14 cellular contexts compared by ENCODE assay signal in the genomic region with DNA sequence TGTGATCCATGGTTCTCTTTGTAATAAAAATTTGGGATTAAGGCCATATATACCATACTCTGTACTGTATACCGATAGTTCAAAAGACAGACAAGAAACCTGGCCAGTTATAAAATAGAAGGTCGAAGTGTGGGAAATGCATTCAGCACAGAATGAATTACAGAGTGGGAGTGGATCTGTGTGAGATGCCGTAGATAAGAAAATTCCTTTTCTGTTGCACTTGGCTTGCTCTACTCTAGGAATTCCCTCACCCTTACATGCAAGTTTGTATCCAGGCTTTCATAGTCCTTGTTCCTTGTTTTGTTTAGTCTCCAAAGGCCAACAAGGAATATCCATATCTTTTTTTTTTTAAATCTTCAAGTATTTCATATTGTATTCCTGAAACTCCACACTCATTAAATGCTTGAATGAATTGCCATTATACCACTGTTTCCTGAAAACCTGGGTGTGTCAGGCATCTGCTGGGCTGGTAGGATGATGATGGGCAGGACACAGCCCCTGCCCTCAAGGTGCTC. TPM values are rescaled to one million over a fixed set of nuclear protein-coding genes. Genes with fewer than 3 reads are reported as not detected.
DNase-seq lines count a peak whose midpoint lies in the region; ATAC-seq and TF ChIP-seq lines count a peak whose summit lies in the region.
"Had no signal": no experiment of that assay in that cellular context is flagged by ENCODE, and none has a peak within 500 bp of the region (broad histone marks: within the 10 kb centered on the region; RNA-seq: fewer than 3 reads in every experiment).

No MANE protein-coding gene starts in this region.

- H4K20me1 ChIP-seq in smooth muscle cell (ENCODE audit: low read depth) = peaks cover 97% of the 10 kb centered on the region

- no peaks in the 10 kb centered on the region for H3K27me3 Mint-ChIP-seq in MCF 10A (ENCODE audit: insufficient read depth, unreplicated experiment)
- peaks cover 42% of the 10 kb centered on the region for H3K27me3 Mint-ChIP-seq in activated CD8-positive, alpha-beta T cell treated with anti-CD3 and anti-CD28 coated beads, Interleukin-2, amount 10 ng/mL, durations not matched to agents 7 days and 5 days (ENCODE audit: low read depth)

- H3K4me1 ChIP-seq in breast epithelium (peaks cover 12 to 26% of the 10 kb centered on the region in 2 donors), mesenchymal stem cell (ENCODE audit: control insufficient read depth, insufficient read depth, low read depth, low read length) (peaks cover 27% of the 10 kb centered on the region), smooth muscle cell (ENCODE audit: low read depth) (peaks cover 70% of the 10 kb centered on the region)

- H3K27ac ChIP-seq in breast epithelium = peak overlapping the region; percentile 3 to 40
- peak overlapping the region; percentile 84 for H3K27ac ChIP-seq in brain microvascular endothelial cell
- H3K27ac ChIP-seq in mesenchymal stem cell (ENCODE audit: low read length, poor library complexity, severe bottlenecking) = no peak overlapping the region
- H3K27ac ChIP-seq in smooth muscle cell (ENCODE audit: low read depth) = peak overlapping the region; percentile 94
- no peak overlapping the region for H3K27ac ChIP-seq in dorsolateral prefrontal cortex
- H3K27ac ChIP-seq: vagina had no signal

- peaks cover 57% of the 10 kb centered on the region for H3K4me1 Mint-ChIP-seq in MCF 10A (ENCODE audit: insufficient read depth, unreplicated experiment)
- peaks cover 6% of the 10 kb centered on the region for H3K4me1 Mint-ChIP-seq in activated CD8-positive, alpha-beta T cell treated with anti-CD3 and anti-CD28 coated beads, Interleukin-2, amount 10 ng/mL, durations not matched to agents 7 days and 5 days (ENCODE audit: low read depth)
- H3K4me1 Mint-ChIP-seq: stimulated activated naive B cell treated with anti-CD40 and anti-IgM and Interleukin-4, amounts not matched to agents 10 μg/mL and 1 μg/mL and 100 μg/mL, for 72 hours had no signal

- intact Hi-C loops in breast epithelium (cut with DNase I; ENCODE audit: low total_unique reads) = no loop called here
- intact Hi-C loops in MCF 10A (cut with micrococcal nuclease) = no loop called here
- intact Hi-C loops in dorsolateral prefrontal cortex (cut with DNase I) = no loop called here

- H3K9me3 Mint-ChIP-seq in MCF 10A (ENCODE audit: unreplicated experiment) = no peaks in the 10 kb centered on the region
- no peaks in the 10 kb centered on the region for H3K9me3 Mint-ChIP-seq in activated CD8-positive, alpha-beta T cell treated with anti-CD3 and anti-CD28 coated beads, Interleukin-2, amount 10 ng/mL, durations not matched to agents 7 days and 5 days (ENCODE audit: insufficient read depth)
- H3K9me3 Mint-ChIP-seq: activated CD8-positive, alpha-beta T cell treated with anti-CD3 and anti-CD28 coated beads for 36 hours had no signal

- H4K91ac ChIP-seq in mesenchymal stem cell (ENCODE audit: low read length) = peak overlapping the region; percentile 72

- H3K9ac ChIP-seq in mesenchymal stem cell (ENCODE audit: low read length) = no peak overlapping the region
- no peak overlapping the region for H3K9ac ChIP-seq in smooth muscle cell (ENCODE audit: low read depth)

- H3K4me2 ChIP-seq in mesenchymal stem cell (ENCODE audit: low read length, poor library complexity, severe bottlenecking) (no peak overlapping the region), smooth muscle cell (peak overlapping the region; percentile 41)

- in situ Hi-C loops in brain microvascular endothelial cell (cut with HindIII; ENCODE audit: low pct_ligation_motif_present, low sequenced_read_pairs) = no loop called here

- peak overlapping the region in 1 of 2 experiments; percentile 77 for H3K18ac ChIP-seq in mesenchymal stem cell (ENCODE audit: low read depth in 1 of 2, low read length in 2 of 2)

- H2BK15ac ChIP-seq in mesenchymal stem cell (ENCODE audit: low read depth, poor library complexity, severe bottlenecking) = no peak overlapping the region

- H3K36me3 Mint-ChIP-seq in MCF 10A (ENCODE audit: insufficient read depth, unreplicated experiment) = peaks cover 10% of the 10 kb centered on the region
- no peaks in the 10 kb centered on the region for H3K36me3 Mint-ChIP-seq in activated CD8-positive, alpha-beta T cell treated with anti-CD3 and anti-CD28 coated beads, Interleukin-2, amount 10 ng/mL, durations not matched to agents 7 days and 5 days (ENCODE audit: low read depth)
- H3K36me3 Mint-ChIP-seq: stimulated activated naive B cell treated with anti-CD40 and anti-IgM and Interleukin-4, amounts not matched to agents 10 μg/mL and 1 μg/mL and 100 μg/mL, for 72 hours had no signal

- no peak overlapping the region for H3K23ac ChIP-seq in mesenchymal stem cell (ENCODE audit: low read length in 2 of 2)

- H2AFZ ChIP-seq in mesenchymal stem cell (ENCODE audit: low read depth, low read length) (no peak overlapping the region), smooth muscle cell (ENCODE audit: low read depth) (no peak overlapping the region)

- BruUV-seq in MCF 10A (replicated peaks; lab: Mats Ljungman, UMichigan) = no TSS peak

- no peak for TF ChIP-seq POLR2A in breast epithelium (IDR thresholded peaks at IDR 0.05)

- POLR2A ChIA-PET in MCF 10A (lab: Yijun Ruan, JAX) = interaction anchor here (1.1 to 4.7 kb wide), 2 partner anchors 9 to 48 kb away, joined by 4 to 46 read pairs; no protein-coding TSS in a partner anchor
- POLR2A ChIA-PET in activated CD8-positive, alpha-beta T cell treated with anti-CD3 and anti-CD28 coated beads, Interleukin-2, amount 10 ng/mL, durations not matched to agents 7 days and 5 days (lab: Charles Lee) = no interaction called here

- peaks cover 53% of the 10 kb centered on the region for H3F3A ChIP-seq in smooth muscle cell (ENCODE audit: low read depth)

- peaks cover 9% of the 10 kb centered on the region for H3K79me1 ChIP-seq in mesenchymal stem cell (replicated peaks; ENCODE audit: low read length, poor library complexity, severe bottlenecking)

- no peak overlapping the region for H2AK5ac ChIP-seq in mesenchymal stem cell (ENCODE audit: low read length, severe bottlenecking)

- ATAC-seq in activated CD8-positive, alpha-beta T cell treated with anti-CD3 and anti-CD28 coated beads, Interleukin-2, amount 10 ng/mL, durations not matched to agents 7 days and 5 days = no peak
- ATAC-seq: activated CD8-positive, alpha-beta T cell treated with anti-CD3 and anti-CD28 coated beads for 36 hours; stimulated activated naive B cell treated with anti-CD40 and anti-IgM and Interleukin-4, amounts not matched to agents 10 μg/mL and 1 μg/mL and 100 μg/mL, for 72 hours had no signal

- no peak overlapping the region for H2BK120ac ChIP-seq in mesenchymal stem cell (ENCODE audit: low read depth, low read length)

- CTCF ChIA-PET in MCF 10A (lab: Yijun Ruan, JAX) = interaction anchor here (0.6 kb wide), 1 partner anchor 14 kb away, joined by 3 read pairs; no protein-coding TSS in a partner anchor
- CTCF ChIA-PET in activated CD8-positive, alpha-beta T cell treated with anti-CD3 and anti-CD28 coated beads, Interleukin-2, amount 10 ng/mL, durations not matched to agents 7 days and 5 days (lab: Charles Lee) = no interaction called here

- H3K4me3 ChIP-seq in breast epithelium = no peak overlapping the region
- no peak overlapping the region for H3K4me3 ChIP-seq in brain microvascular endothelial cell (ENCODE audit: low read depth, low read length)
- H3K4me3 ChIP-seq in mesenchymal stem cell (ENCODE audit: insufficient read depth in 1 of 2, low read depth in 1 of 2, low read length in 2 of 2) = no peak overlapping the region
- no peak overlapping the region for H3K4me3 ChIP-seq in smooth muscle cell
- no peak overlapping the region for H3K4me3 ChIP-seq in dorsolateral prefrontal cortex
- H3K4me3 ChIP-seq: vagina had no signal

- H3K79me2 ChIP-seq in smooth muscle cell (ENCODE audit: low read depth) = peaks cover 92% of the 10 kb centered on the region

- H3K36me3 ChIP-seq in breast epithelium (no peaks in the 10 kb centered on the region), brain microvascular endothelial cell (replicated peaks) (no peaks in the 10 kb centered on the region), mesenchymal stem cell (ENCODE audit: control insufficient read depth in 1 of 2, insufficient read depth in 2 of 2, low read depth in 1 of 2, low read length in 2 of 2) (no peaks in the 10 kb centered on the region), smooth muscle cell (ENCODE audit: low read depth) (no peaks in the 10 kb centered on the region)
- H3K36me3 ChIP-seq: vagina had no signal

- DNase-seq in breast epithelium (ENCODE audit: low spot score in 2 of 2) (no peak), MCF 10A (ENCODE audit: unreplicated experiment) (no peak), brain microvascular endothelial cell (peak; percentile 77), mesenchymal stem cell (no peak), smooth muscle cell (lab: John Stamatoyannopoulos, UW; ENCODE audit: unreplicated experiment) (no peak), Kasumi-1 (lab: John Stamatoyannopoulos, UW) (no peak), dorsolateral prefrontal cortex (no peak)
- DNase-seq in activated CD8-positive, alpha-beta T cell treated with anti-CD3 and anti-CD28 coated beads, Interleukin-2, amount 10 ng/mL, durations not matched to agents 7 days and 5 days = no peak
- DNase-seq: activated CD8-positive, alpha-beta T cell treated with anti-CD3 and anti-CD28 coated beads for 36 hours; activated effector memory CD4-positive, alpha-beta T cell treated with Interleukin-2 at 50 U/mL for 16 hours; head of caudate nucleus; NCI-H2107; stimulated activated naive B cell treated with anti-CD40 and anti-IgM and Interleukin-4, amounts not matched to agents 10 μg/mL and 1 μg/mL and 100 μg/mL, for 72 hours had no signal

- H2BK5ac ChIP-seq in mesenchymal stem cell (ENCODE audit: low read depth, low read length, poor library complexity, severe bottlenecking) = no peak overlapping the region

- H3K9me3 ChIP-seq in breast epithelium (no peaks in the 10 kb centered on the region), mesenchymal stem cell (ENCODE audit: control insufficient read depth, low read length) (no peaks in the 10 kb centered on the region), smooth muscle cell (replicated peaks; ENCODE audit: low read depth) (no peaks in the 10 kb centered on the region)
- H3K9me3 ChIP-seq: vagina had no signal

- H3K4ac ChIP-seq in mesenchymal stem cell (ENCODE audit: low read depth in 1 of 2, low read length in 2 of 2) = no peak overlapping the region

- peak overlapping the region; percentile 28 to 61 for H2BK12ac ChIP-seq in mesenchymal stem cell (ENCODE audit: low read length in 2 of 2)

- peak overlapping the region; percentile 87 for H4K8ac ChIP-seq in mesenchymal stem cell (ENCODE audit: low read length)

- no peaks in the 10 kb centered on the region for H3K27me3 ChIP-seq in breast epithelium
- no peaks in the 10 kb centered on the region for H3K27me3 ChIP-seq in brain microvascular endothelial cell (replicated peaks)
- no peaks in the 10 kb centered on the region for H3K27me3 ChIP-seq in mesenchymal stem cell (ENCODE audit: control insufficient read depth in 1 of 2, insufficient read depth in 1 of 2, low read length in 2 of 2)
- no peaks in the 10 kb centered on the region for H3K27me3 ChIP-seq in smooth muscle cell (ENCODE audit: low read depth)
- no peaks in the 10 kb centered on the region for H3K27me3 ChIP-seq in dorsolateral prefrontal cortex
- H3K27me3 ChIP-seq: vagina had no signal

- H3K27ac Mint-ChIP-seq in MCF 10A (ENCODE audit: low read depth, unreplicated experiment) = no peak overlapping the region
- no peak overlapping the region for H3K27ac Mint-ChIP-seq in activated CD8-positive, alpha-beta T cell treated with anti-CD3 and anti-CD28 coated beads, Interleukin-2, amount 10 ng/mL, durations not matched to agents 7 days and 5 days
- H3K27ac Mint-ChIP-seq: activated CD8-positive, alpha-beta T cell treated with anti-CD3 and anti-CD28 coated beads for 36 hours; stimulated activated naive B cell treated with anti-CD40 and anti-IgM and Interleukin-4, amounts not matched to agents 10 μg/mL and 1 μg/mL and 100 μg/mL, for 72 hours had no signal

- peak overlapping the region in 1 of 2 experiments; percentile 30 for H3K14ac ChIP-seq in mesenchymal stem cell (ENCODE audit: low read length in 2 of 2)

- 83% methylated on average over 2 of the region's 3 CpGs for WGBS in mesenchymal stem cell
- WGBS in smooth muscle cell (ENCODE audit: low lambda C conversion rate) = 35% methylated on average over 3 of the region's 3 CpGs

- TF ChIP-seq CTCF in breast epithelium (IDR thresholded peaks at IDR 0.05) = no peak
- no peak for TF ChIP-seq CTCF in MCF 10A (IDR thresholded peaks at IDR 0.05; ENCODE audit: unreplicated experiment)
- TF ChIP-seq CTCF in brain microvascular endothelial cell (IDR thresholded peaks at IDR 0.05; ENCODE audit: low read depth, low read length, missing control alignments) = no peak
- no peak for TF ChIP-seq CTCF in smooth muscle cell (IDR thresholded peaks at IDR 0.05; ENCODE audit: borderline replicate concordance, insufficient read depth, poor library complexity, severe bottlenecking)
- TF ChIP-seq CTCF in dorsolateral prefrontal cortex (IDR thresholded peaks at IDR 0.05 in 54 of 56, conservative IDR thresholded peaks at IDR 0.05 in 2 of 56; ENCODE audit: low read depth in 1 of 56, partially characterized antibody in 56 of 56) = no peak

- no peak overlapping the region for H3K4me3 Mint-ChIP-seq in MCF 10A (ENCODE audit: unreplicated experiment)
- H3K4me3 Mint-ChIP-seq in activated CD8-positive, alpha-beta T cell treated with anti-CD3 and anti-CD28 coated beads, Interleukin-2, amount 10 ng/mL, durations not matched to agents 7 days and 5 days = no peak overlapping the region
- H3K4me3 Mint-ChIP-seq: activated CD8-positive, alpha-beta T cell treated with anti-CD3 and anti-CD28 coated beads for 36 hours; stimulated activated naive B cell treated with anti-CD40 and anti-IgM and Interleukin-4, amounts not matched to agents 10 μg/mL and 1 μg/mL and 100 μg/mL, for 72 hours had no signal

RNA-seq across cellular contexts. Expression of a gene that starts 53.4 kb away (rescaled TPM):
- total RNA-seq in breast epithelium (100 to 1,000 TPM in 1 of 3 donors, 10 to 100 TPM in 2; 67.8 to 110 (median 80.1) TPM), MCF 10A (2022) (91.0 and 123 TPM in 2 replicates), smooth muscle cell (181 and 191 TPM in 2 replicates), dorsolateral prefrontal cortex (100 to 1,000 TPM in 1 of 120 experiments, 10 to 100 TPM in 119; 22.9 to 101 (median 43.9) TPM)
- 60.7 TPM for polyA plus RNA-seq in mesenchymal stem cell (2013, experiment 1 of 2)
- 58.9 TPM for polyA plus RNA-seq in mesenchymal stem cell (2013, experiment 2 of 2)
- 63.0 and 66.9 TPM in 2 replicates for polyA plus RNA-seq in smooth muscle cell
- total RNA-seq in activated CD8-positive, alpha-beta T cell treated with anti-CD3 and anti-CD28 coated beads, Interleukin-2, amount 10 ng/mL, durations not matched to agents 7 days and 5 days = under 1 TPM in 1 of 2 experiments, not detected in 1; 0.05 TPM

Comparison
In these comparisons a context has a peak if more than half of its experiments do, and no peak if none do; other contexts are left out.
1. H3K27ac ChIP-seq: peak in breast epithelium (2 of 2), brain microvascular endothelial cell (single experiment) and smooth muscle cell (single experiment); none in mesenchymal stem cell (single experiment) and dorsolateral prefrontal cortex (0 of 59).
2. RNA of a gene that starts 53.4 kb away (total RNA-seq): 181 to 191 TPM in smooth muscle cell, 91.0 to 123 TPM in MCF 10A, 67.8 to 110 TPM in breast epithelium and 22.9 to 101 TPM in dorsolateral prefrontal cortex; 0.05 TPM in activated CD8-positive, alpha-beta T cell treated with anti-CD3 and anti-CD28 coated beads, Interleukin-2, amount 10 ng/mL, durations not matched to agents 7 days and 5 days; every median in the first group is over 10 times any median in the second.